ENCODE assay signal across 18 cellular contexts in the genomic region with DNA sequence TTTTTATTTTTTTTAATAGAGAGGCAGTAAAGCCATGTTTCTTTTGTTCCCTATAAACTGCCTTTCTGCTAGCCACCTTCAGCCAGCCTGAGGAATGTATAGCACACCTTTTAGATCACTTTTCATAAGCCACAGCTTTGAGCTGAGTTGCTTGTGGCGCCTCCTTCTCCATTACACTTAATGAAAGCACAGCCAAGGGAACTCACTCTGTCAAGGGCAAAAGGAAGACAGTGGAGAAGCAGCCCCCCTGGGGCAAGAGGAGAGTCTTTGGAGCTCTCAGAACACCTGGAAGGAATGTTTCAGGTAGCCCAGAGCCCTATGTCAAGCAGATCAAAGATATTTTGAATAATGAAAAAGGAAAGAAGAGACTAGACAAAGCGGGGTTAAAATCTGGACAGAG.
"Had no signal": no experiment of that assay in that cellular context is flagged by ENCODE, and none has a peak within 500 bp of the region (broad histone marks: within the 10 kb centered on the region; RNA-seq: fewer than 3 reads in every experiment).

No MANE protein-coding gene starts in this region.

- H3K4me1 ChIP-seq: gastroesophageal sphincter, right atrium auricular region, sigmoid colon had no signal

- H3K27ac ChIP-seq: dorsolateral prefrontal cortex, gastroesophageal sphincter, ovary, right atrium auricular region, sigmoid colon, skin epidermis had no signal

- H3K27me3 ChIP-seq: gastroesophageal sphincter, ovary, right atrium auricular region, sigmoid colon had no signal

- H3K4me3 ChIP-seq: dorsolateral prefrontal cortex, gastroesophageal sphincter, mucosa of descending colon, ovary, right atrium auricular region, sigmoid colon, skin epidermis had no signal

- DNase-seq: cortex of kidney; dorsolateral prefrontal cortex; effector CD8-positive, alpha-beta T cell; glutamatergic neuron; left colon; mucosa of descending colon; naive thymus-derived CD8-positive, alpha-beta T cell; nucleus accumbens; ovary; sigmoid colon; stimulated activated CD4-positive, alpha-beta T cell treated with anti-CD3 and anti-CD28 coated beads, Interleukin-2, amount 100 ng/mL, for 24 hours; stimulated activated naive CD4-positive, alpha-beta T cell treated with Interleukin-2 at 50 U/mL for 16 hours; trophoblast cell had no signal

- H3K9me3 Mint-ChIP-seq: naive thymus-derived CD8-positive, alpha-beta T cell had no signal

- H3K27ac Mint-ChIP-seq: naive thymus-derived CD8-positive, alpha-beta T cell had no signal

- H3K36me3 Mint-ChIP-seq: naive thymus-derived CD8-positive, alpha-beta T cell had no signal

- H3K4me3 Mint-ChIP-seq: neural crest cell had no signal

- ATAC-seq: esophagus mucosa; gastroesophageal sphincter; left colon; naive thymus-derived CD8-positive, alpha-beta T cell had no signal

- H3K4me1 Mint-ChIP-seq: naive thymus-derived CD8-positive, alpha-beta T cell; neural crest cell had no signal

- H3K9me3 ChIP-seq: gastroesophageal sphincter, mucosa of descending colon, ovary, right atrium auricular region, sigmoid colon had no signal

- H3K36me3 ChIP-seq: gastroesophageal sphincter, ovary, right atrium auricular region, sigmoid colon had no signal
